In the genomic region with DNA sequence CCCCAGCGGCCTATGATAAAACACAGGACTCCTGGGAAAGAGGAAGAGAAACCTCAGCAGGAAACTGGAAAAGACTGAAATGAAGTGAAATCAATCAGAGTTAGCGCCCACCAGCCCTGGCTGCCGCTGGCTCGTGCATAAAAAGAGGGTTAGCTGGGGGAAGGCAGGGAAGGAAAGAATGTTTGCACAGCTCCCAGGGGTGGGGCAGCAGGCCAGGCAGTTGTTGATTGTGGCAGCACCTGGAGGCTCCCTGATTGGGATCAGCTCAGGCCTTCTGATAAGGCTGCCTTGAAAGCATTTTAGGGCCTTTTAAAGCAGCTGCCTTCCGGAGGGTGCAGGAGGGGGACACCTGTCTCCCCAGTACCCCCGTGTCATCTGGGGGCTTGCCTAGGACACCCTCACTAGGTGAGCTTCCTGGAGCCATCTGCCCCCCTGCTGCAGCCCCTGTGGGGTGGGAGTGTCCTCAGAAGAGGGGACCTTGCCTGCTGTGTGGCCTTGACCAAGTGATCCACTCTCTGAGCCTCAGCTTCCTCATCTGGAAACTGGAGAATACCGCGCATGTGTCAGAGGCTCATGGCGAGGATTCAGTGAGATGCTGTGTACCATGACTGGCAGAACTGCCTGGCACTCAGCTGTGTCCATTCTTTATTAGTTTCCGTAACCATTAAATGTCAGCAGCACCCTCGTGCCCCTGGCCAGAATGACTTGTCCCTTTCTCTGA, we compare ENCODE assay signal across 11 cellular contexts. TPM values are rescaled to one million over a fixed set of nuclear protein-coding genes. Genes with fewer than 3 reads are reported as not detected.
DNase-seq lines count a peak whose midpoint lies in the region; ATAC-seq and TF ChIP-seq lines count a peak whose summit lies in the region.
"Had no signal": no experiment of that assay in that cellular context is flagged by ENCODE, and none has a peak within 500 bp of the region (broad histone marks: within the 10 kb centered on the region; RNA-seq: fewer than 3 reads in every experiment).

No MANE protein-coding gene starts in this region.

- H3K9me3 Mint-ChIP-seq in glutamatergic neuron (ENCODE audit: unreplicated experiment), result peaks cover 3% of the 10 kb centered on the region

- TF ChIP-seq CTCF in colonic mucosa (IDR thresholded peaks at IDR 0.05) (no peak), upper lobe of left lung (IDR thresholded peaks at IDR 0.05) (no peak), glutamatergic neuron (IDR thresholded peaks at IDR 0.05; ENCODE audit: partially characterized antibody, unreplicated experiment) (no peak)

- no peak for TF ChIP-seq POLR2A in upper lobe of left lung (IDR thresholded peaks at IDR 0.05)

- no peak overlapping the region for H3K4me3 Mint-ChIP-seq in glutamatergic neuron (ENCODE audit: unreplicated experiment)

- H3K36me3 ChIP-seq in colonic mucosa, result no peaks in the 10 kb centered on the region
- H3K36me3 ChIP-seq in upper lobe of left lung, result no peaks in the 10 kb centered on the region

- no peak for TF ChIP-seq EP300 in upper lobe of left lung (IDR thresholded peaks at IDR 0.05)

- intact Hi-C loops in colonic mucosa (cut with DNase I), result no loop called here

- H3K4me1 Mint-ChIP-seq in glutamatergic neuron (ENCODE audit: low read depth, unreplicated experiment), result peaks cover 31% of the 10 kb centered on the region

- H3K27ac ChIP-seq in colonic mucosa (peak overlapping the region; percentile 86), upper lobe of left lung (no peak overlapping the region)

- peaks cover 5% of the 10 kb centered on the region for H3K27me3 Mint-ChIP-seq in glutamatergic neuron (ENCODE audit: unreplicated experiment)

- DNase-seq in SIG-M5 treated with dmso at 0.1 percent for 504 hours (lab: John Stamatoyannopoulos, UW; ENCODE audit: unreplicated experiment), result peak; percentile 19
- DNase-seq in SIG-M5 (lab: John Stamatoyannopoulos, UW), result no peak
- DNase-seq in NCI-H345 treated with DMSO at 0.1 percent for 48 hours (lab: John Stamatoyannopoulos, UW; ENCODE audit: unreplicated experiment), result peak; percentile 74
- peak; percentile 87 for DNase-seq in colonic mucosa
- DNase-seq in upper lobe of left lung, result peak in 1 of 2 donors; percentile 40
- no peak for DNase-seq in NK-92 (lab: John Stamatoyannopoulos, UW; ENCODE audit: unreplicated experiment)
- no peak for DNase-seq in glutamatergic neuron
- DNase-seq in GDM1 (lab: John Stamatoyannopoulos, UW), result no peak
- DNase-seq: anterior cingulate cortex, NCI-H774, T-helper 9 cell had no signal

- 35 to 63% methylated on average over 5 to 11 of the region's 11 CpGs for WGBS in upper lobe of left lung, 2 donors

- no peak overlapping the region for H3K4me3 ChIP-seq in colonic mucosa
- no peak overlapping the region for H3K4me3 ChIP-seq in upper lobe of left lung

- ATAC-seq in upper lobe of left lung (ENCODE audit: low FRiP score in 2 of 2), result peak; percentile 20 to 44

- H3K4me1 ChIP-seq in colonic mucosa (peaks cover 15% of the 10 kb centered on the region), upper lobe of left lung (peaks cover 0 to 13% (median 5%) of the 10 kb centered on the region in 4 donors)

- no peaks in the 10 kb centered on the region for H3K27me3 ChIP-seq in colonic mucosa
- H3K27me3 ChIP-seq in upper lobe of left lung, result peaks cover 0 to 5% (median 0%) of the 10 kb centered on the region in 4 donors

- no peaks in the 10 kb centered on the region for H3K9me3 ChIP-seq in colonic mucosa
- no peaks in the 10 kb centered on the region for H3K9me3 ChIP-seq in upper lobe of left lung

- H3K36me3 Mint-ChIP-seq in glutamatergic neuron (ENCODE audit: unreplicated experiment), result no peaks in the 10 kb centered on the region

- H3K27ac Mint-ChIP-seq in glutamatergic neuron (ENCODE audit: unreplicated experiment), result no peak overlapping the region

- H3K9ac ChIP-seq in colonic mucosa (ENCODE audit: low read depth in 2 of 2, low read length in 2 of 2), result peak overlapping the region; percentile 13 to 60

RNA-seq across cellular contexts. Expression of a gene that starts 6.6 kb away (rescaled TPM):
- total RNA-seq in colonic mucosa (100 to 1,000 TPM in 1 of 2 donors, 10 to 100 TPM in 1; 71.9 to 150 TPM), upper lobe of left lung (1 to 10 TPM; 1.0 to 8.8 (median 5.6) TPM), glutamatergic neuron (ENCODE audit: unreplicated experiment) (93.0 TPM)

Comparison
In these comparisons a context has a peak if more than half of its experiments do, and no peak if none do; other contexts are left out.
1. DNase-seq: peak in SIG-M5 treated with dmso at 0.1 percent for 504 hours (single experiment), NCI-H345 treated with DMSO at 0.1 percent for 48 hours (single experiment) and colonic mucosa (single experiment); none in SIG-M5 (single experiment), NK-92 (single experiment), glutamatergic neuron (single experiment) and GDM1 (single experiment).